Comparison of ENCODE assay signal across 14 cellular contexts in the genomic region with DNA sequence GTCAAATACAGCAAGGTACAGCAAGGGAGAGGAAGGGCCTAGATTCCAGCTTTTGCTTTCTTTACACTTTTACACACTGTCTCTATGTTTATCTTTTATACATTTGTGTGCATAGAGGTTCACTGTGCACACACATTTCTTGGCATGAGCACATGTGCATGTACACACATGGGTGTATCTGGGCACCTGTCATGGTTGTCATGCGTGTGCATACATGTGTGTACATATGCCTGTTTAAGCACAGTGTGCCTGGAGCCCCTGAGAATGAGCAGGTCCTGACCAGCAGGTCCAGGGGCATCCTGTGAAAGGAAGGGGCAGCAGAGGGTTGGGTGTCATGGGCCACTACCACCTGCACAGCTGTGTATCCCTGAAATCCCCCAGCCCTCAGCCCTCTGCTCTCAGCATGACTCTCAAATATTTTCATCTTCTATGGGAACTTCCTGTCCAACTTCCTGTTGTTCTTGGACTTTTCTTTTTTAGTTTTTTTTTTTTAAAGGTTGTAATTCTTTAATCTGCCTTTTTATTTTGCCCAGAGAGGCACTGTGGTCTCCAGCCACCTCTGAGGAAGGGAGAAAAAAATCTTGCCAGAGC.
DNase-seq lines count a peak whose midpoint lies in the region; ATAC-seq and TF ChIP-seq lines count a peak whose summit lies in the region.
"Had no signal": no experiment of that assay in that cellular context is flagged by ENCODE, and none has a peak within 500 bp of the region (broad histone marks: within the 10 kb centered on the region; RNA-seq: fewer than 3 reads in every experiment).

No MANE protein-coding gene starts in this region.

- no peak overlapping the region for H3K9ac ChIP-seq in neural progenitor cell

- H3K4me1 Mint-ChIP-seq in CD4-positive, CD25-positive, alpha-beta regulatory T cell, result peaks cover 4 to 48% (median 20%) of the 10 kb centered on the region in 4 donors
- no peaks in the 10 kb centered on the region for H3K4me1 Mint-ChIP-seq in neural progenitor cell

- peak overlapping the region; percentile 70 to 90 (median 72) for H3K27ac Mint-ChIP-seq in CD4-positive, CD25-positive, alpha-beta regulatory T cell
- peak overlapping the region; percentile 40 for H3K27ac Mint-ChIP-seq in neural progenitor cell

- TF ChIP-seq CTCF in GM20000 (IDR thresholded peaks at IDR 0.05; ENCODE audit: extremely low read depth, missing control alignments), result no peak
- TF ChIP-seq CTCF in choroid plexus epithelial cell (conservative IDR thresholded peaks at IDR 0.05; ENCODE audit: low read depth, low read length), result no peak
- TF ChIP-seq CTCF in neural progenitor cell (IDR thresholded peaks at IDR 0.05), result no peak

- peak overlapping the region in 1 of 4 donors; percentile 19 for H3K4me3 Mint-ChIP-seq in CD4-positive, CD25-positive, alpha-beta regulatory T cell
- H3K4me3 Mint-ChIP-seq in neural progenitor cell, result no peak overlapping the region

- H3K4me1 ChIP-seq in CD4-positive, CD25-positive, alpha-beta regulatory T cell (ENCODE audit: control insufficient read depth, insufficient read depth, low read length, poor library complexity, severe bottlenecking), result peaks cover 12% of the 10 kb centered on the region
- H3K4me1 ChIP-seq in neural progenitor cell, result no peaks in the 10 kb centered on the region

- no peaks in the 10 kb centered on the region for H3K9me3 ChIP-seq in CD4-positive, CD25-positive, alpha-beta regulatory T cell (ENCODE audit: control insufficient read depth in 2 of 2, low read length in 2 of 2)
- H3K9me3 ChIP-seq in neural progenitor cell (ENCODE audit: low read depth), result no peaks in the 10 kb centered on the region
- H3K9me3 ChIP-seq: adrenal gland had no signal

- H3K27me3 ChIP-seq in CD4-positive, CD25-positive, alpha-beta regulatory T cell (ENCODE audit: control insufficient read depth, insufficient read depth, low read length), result no peaks in the 10 kb centered on the region
- H3K27me3 ChIP-seq in neural progenitor cell, result no peaks in the 10 kb centered on the region
- H3K27me3 ChIP-seq: adrenal gland had no signal

- H3K27me3 Mint-ChIP-seq in CD4-positive, CD25-positive, alpha-beta regulatory T cell, result no peaks in the 10 kb centered on the region
- H3K27me3 Mint-ChIP-seq in neural progenitor cell (ENCODE audit: insufficient read depth, low read depth), result no peaks in the 10 kb centered on the region

- no peaks in the 10 kb centered on the region for H3K36me3 ChIP-seq in CD4-positive, CD25-positive, alpha-beta regulatory T cell (ENCODE audit: control insufficient read depth, insufficient read depth, low read length)
- H3K36me3 ChIP-seq in neural progenitor cell, result no peaks in the 10 kb centered on the region
- H3K36me3 ChIP-seq: adrenal gland had no signal

- no peak overlapping the region for H3K4me3 ChIP-seq in CD4-positive, CD25-positive, alpha-beta regulatory T cell (ENCODE audit: low read depth, low read length)
- no peak overlapping the region for H3K4me3 ChIP-seq in choroid plexus epithelial cell (ENCODE audit: low read depth, low read length)
- H3K4me3 ChIP-seq in neural progenitor cell, result no peak overlapping the region
- H3K4me3 ChIP-seq: adrenal gland had no signal

- H3K9me3 Mint-ChIP-seq in CD4-positive, CD25-positive, alpha-beta regulatory T cell, result no peaks in the 10 kb centered on the region
- H3K9me3 Mint-ChIP-seq in neural progenitor cell, result peaks cover 11% of the 10 kb centered on the region

- no peak overlapping the region for H2AFZ ChIP-seq in neural progenitor cell (replicated peaks)

- no peak overlapping the region for H3K4me2 ChIP-seq in neural progenitor cell

- no peaks in the 10 kb centered on the region for H3K79me2 ChIP-seq in neural progenitor cell (ENCODE audit: low read depth)

- H4K20me1 ChIP-seq in neural progenitor cell (ENCODE audit: low read depth), result no peaks in the 10 kb centered on the region

- no peaks in the 10 kb centered on the region for H3K36me3 Mint-ChIP-seq in CD4-positive, CD25-positive, alpha-beta regulatory T cell
- H3K36me3 Mint-ChIP-seq in neural progenitor cell, result no peaks in the 10 kb centered on the region

- no peak for ATAC-seq in CD4-positive, CD25-positive, alpha-beta regulatory T cell (ENCODE audit: low read depth in 2 of 2)
- ATAC-seq in HG03025 (IDR thresholded peaks at IDR 0.05; ENCODE audit: low FRiP score, unreplicated experiment) (no peak), GM19467 (IDR thresholded peaks at IDR 0.05; ENCODE audit: unreplicated experiment) (no peak)

- no peak overlapping the region for H3K27ac ChIP-seq in CD4-positive, CD25-positive, alpha-beta regulatory T cell (ENCODE audit: insufficient read depth, low read length, poor library complexity, severe bottlenecking)
- no peak overlapping the region for H3K27ac ChIP-seq in neural progenitor cell

- no peaks in the 10 kb centered on the region for H3F3A ChIP-seq in neural progenitor cell (ENCODE audit: low read depth)

- peak in 1 of 3 donors; percentile 48 for DNase-seq in CD4-positive, CD25-positive, alpha-beta regulatory T cell
- DNase-seq in GM20000 (ENCODE audit: low spot score) (peak; percentile 37), choroid plexus epithelial cell (ENCODE audit: low read depth) (peak; percentile 51), neural progenitor cell (ENCODE audit: low spot score) (no peak), SIG-M5 treated with dmso at 0.1 percent for 504 hours (lab: John Stamatoyannopoulos, UW; ENCODE audit: unreplicated experiment) (no peak)
- DNase-seq: adrenal gland, foreskin fibroblast, HCEC 1CT, KG1, NCI-H187, NCI-H748 treated with DMSO at 0.1 percent for 48 hours, T-helper 9 cell had no signal

Comparison
In these comparisons a context has a peak if more than half of its experiments do, and no peak if none do; other contexts are left out.
1. DNase-seq: peak in GM20000 (single experiment) and choroid plexus epithelial cell (single experiment); none in neural progenitor cell (single experiment) and SIG-M5 treated with dmso at 0.1 percent for 504 hours (single experiment).